9 cellular contexts compared by ENCODE assay signal in the genomic region with DNA sequence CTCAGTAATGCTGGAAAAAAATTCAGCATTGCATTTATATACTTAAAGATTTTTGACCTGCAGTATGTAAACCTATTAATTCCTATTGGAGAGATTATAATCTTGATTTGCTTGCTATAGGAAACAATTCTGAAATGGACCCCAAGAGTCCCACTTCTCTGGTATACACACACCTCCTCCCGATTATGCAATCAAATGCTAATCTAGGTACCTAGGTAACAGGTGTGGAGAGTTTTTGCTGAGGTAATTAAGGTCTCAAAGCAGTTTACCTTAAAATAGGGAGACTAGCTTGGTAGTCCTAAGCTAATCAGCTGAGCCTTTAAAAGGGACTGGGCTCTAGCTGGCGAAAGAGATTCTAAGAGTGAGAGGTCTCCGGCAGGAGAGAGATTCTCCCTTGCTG.
"Had no signal": no experiment of that assay in that cellular context is flagged by ENCODE, and none has a peak within 500 bp of the region (broad histone marks: within the 10 kb centered on the region; RNA-seq: fewer than 3 reads in every experiment).

No MANE protein-coding gene starts in this region.

- H3K4me3 Mint-ChIP-seq: HFFc6 had no signal

- H2AFZ ChIP-seq: GM23248 had no signal

- H3K9me3 ChIP-seq: HAP-1 had no signal

- H3K9me3 Mint-ChIP-seq: HFFc6 had no signal

- H3K27ac Mint-ChIP-seq: HFFc6 had no signal

- H3K9ac ChIP-seq: GM23248, KMS-11 had no signal

- H3K27ac ChIP-seq: GM23248, HL-60, KMS-11 had no signal

- DNase-seq: GM23248, H7, HFFc6, IMR-90, KBM-7 had no signal

- H3K4me2 ChIP-seq: KMS-11 had no signal

- H3K4me1 ChIP-seq: HAP-1 had no signal

- ATAC-seq: HCT116 had no signal

- H3K4me3 ChIP-seq: GM23248, HAP-1 had no signal
